8 cellular contexts compared by ENCODE assay signal in the genomic region with DNA sequence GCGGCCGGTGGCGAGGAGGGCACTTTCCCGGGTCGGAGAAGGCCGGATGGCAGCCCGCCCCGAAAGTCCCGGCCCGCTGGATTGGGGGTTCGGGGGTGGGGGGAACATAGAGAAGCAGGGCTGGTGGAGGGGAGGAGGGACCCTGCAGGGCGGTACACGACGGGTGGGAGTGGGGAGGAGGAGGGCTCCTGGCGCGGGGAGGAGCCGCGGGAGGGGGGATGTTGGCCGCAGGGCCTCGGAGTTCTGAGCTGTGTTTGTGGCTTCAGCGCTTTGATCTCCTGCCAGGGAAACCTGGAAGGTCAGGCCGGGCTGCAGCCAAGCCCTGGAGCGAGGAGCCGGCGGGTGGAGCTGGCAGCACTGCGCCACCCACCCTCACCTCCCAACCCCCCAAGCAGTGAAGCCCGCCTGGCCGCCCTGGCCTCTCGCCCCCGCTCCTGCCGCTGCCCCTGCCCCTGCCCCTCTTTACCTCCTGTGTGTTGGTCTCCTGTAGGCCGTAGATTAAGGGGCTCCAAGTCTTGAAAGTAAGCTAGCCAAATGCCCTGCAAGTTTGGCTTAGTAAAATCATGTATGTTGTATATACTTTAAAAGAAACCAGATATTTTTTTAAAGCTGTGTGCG. TPM values are rescaled to one million over a fixed set of nuclear protein-coding genes. Genes with fewer than 3 reads are reported as not detected.
DNase-seq lines count a peak whose midpoint lies in the region; ATAC-seq, FAIRE-seq and TF ChIP-seq lines count a peak whose summit lies in the region.

No MANE protein-coding gene starts in this region.

- TF ChIP-seq CTCF in kidney (IDR thresholded peaks at IDR 0.05; ENCODE audit: borderline replicate concordance, extremely low read depth, insufficient read depth): no peak
- TF ChIP-seq CTCF in GM13977 (IDR thresholded peaks at IDR 0.05; ENCODE audit: extremely low read depth, insufficient read depth, missing control alignments): no peak

- DNase-seq in DMS53 treated with DMSO at 0.1 percent for 48 hours (lab: John Stamatoyannopoulos, UW; ENCODE audit: unreplicated experiment) (peak; percentile 21), NCI-H226 (peak; percentile 71), kidney (peak; percentile 94), smooth muscle cell of the brain vasculature (ENCODE audit: low read depth, low spot score) (peak; percentile 80), GM13977 (ENCODE audit: low spot score) (no peak)
- DNase-seq in activated effector memory CD4-positive, alpha-beta T cell treated with Interleukin-2 at 50 U/mL for 16 hours: no peak

- H3K9ac ChIP-seq in kidney (ENCODE audit: low read length in 2 of 2): peak overlapping the region in 1 of 2 donors; percentile 60

- H3K4me1 ChIP-seq in kidney (ENCODE audit: control insufficient read depth in 1 of 2, insufficient read depth in 1 of 2, low read depth in 1 of 2, low read length in 2 of 2): peaks cover 36 to 61% of the 10 kb centered on the region in 2 donors

- peaks cover 0 to 3% of the 10 kb centered on the region in 2 donors for H3K36me3 ChIP-seq in kidney (ENCODE audit: control insufficient read depth in 1 of 2, insufficient read depth in 2 of 2, low read length in 2 of 2)

- intact Hi-C loops in kidney (cut with DNase I): no loop called here

- no peaks in the 10 kb centered on the region for H3K9me3 ChIP-seq in kidney (ENCODE audit: control insufficient read depth in 1 of 2, low read length in 2 of 2)

- H3K4me3 ChIP-seq in kidney (ENCODE audit: low read length in 2 of 2): peak overlapping the region; percentile 40 to 54

- H3K27ac ChIP-seq in cingulate gyrus (ENCODE audit: low read depth, low read length) (peak overlapping the region; percentile 93), kidney (ENCODE audit: low read depth in 2 of 2, low read length in 2 of 2) (peak overlapping the region; percentile 97 to 98)

- in situ Hi-C loops in GM13977 (cut with MboI; ENCODE audit: low pct_unique_long_range_greater_than_20kb, low sequenced_read_pairs, unreplicated experiment): loop anchor here (25.0 kb wide), 1 partner anchor 207 kb away; no protein-coding TSS in a partner anchor

- ATAC-seq in HG03025 (IDR thresholded peaks at IDR 0.05; ENCODE audit: low FRiP score, unreplicated experiment): no peak

- FAIRE-seq in kidney (lab: Jason Lieb, UNC): no peak

RNA-seq across cellular contexts. Expression of gene C22orf31, which starts 30.9 kb away (rescaled TPM):
- total RNA-seq in kidney: not detected
- not detected for polyA plus RNA-seq in kidney (ENCODE audit: insufficient read depth, low read depth, low replicate concordance)

RNA-seq across cellular contexts. Expression of gene KREMEN1, which starts 42.1 kb away (rescaled TPM):
- 16.2 TPM for total RNA-seq in kidney
- 9.3 TPM for polyA plus RNA-seq in kidney (ENCODE audit: insufficient read depth, low read depth, low replicate concordance)

Comparison
In these comparisons a context has a peak if more than half of its experiments do, and no peak if none do; other contexts are left out.
1. DNase-seq: peak in DMS53 treated with DMSO at 0.1 percent for 48 hours (single experiment), NCI-H226 (single experiment), kidney (single experiment) and smooth muscle cell of the brain vasculature (single experiment); none in GM13977 (single experiment) and activated effector memory CD4-positive, alpha-beta T cell treated with Interleukin-2 at 50 U/mL for 16 hours (single experiment).